Comparison of ENCODE assay signal across 4 cellular contexts in genomic region chr4:1514612-1515011, GRCh38.
TF ChIP-seq lines count a peak whose summit lies in the region.

No MANE protein-coding gene starts in this region.

TF ChIP-seq in HEK293, 187 proteins besides CTCF, POLR2A, EP300 and RAD21 (continues in another document):
- TF ChIP-seq ZBTB48 (tag by site-specific recombination; IDR thresholded peaks at IDR 0.05) (peak; percentile 23; the same call in 1 of the 2 replicates), ZNF513 (tag by site-specific recombination; IDR thresholded peaks at IDR 0.05) (peak; percentile 85), ZNF157 (tag by site-specific recombination; IDR thresholded peaks at IDR 0.05) (no peak), ZNF114 (tag by site-specific recombination; IDR thresholded peaks at IDR 0.05) (no peak), ZBTB10 (tag by site-specific recombination; IDR thresholded peaks at IDR 0.05) (no peak), SP2 (tag by site-specific recombination; IDR thresholded peaks at IDR 0.05) (no peak), ZBTB20 (tag by site-specific recombination; IDR thresholded peaks at IDR 0.05) (0 out of 2 replicates have a peak, but pooled peaks have one; percentile 18)

TF ChIP-seq in K562, 482 proteins besides CTCF, POLR2A, EP300 and RAD21:
- TF ChIP-seq ZNF740 (CRISPR knock-in tag; IDR thresholded peaks at IDR 0.05) (no peak), ZNF740 (tag; IDR thresholded peaks at IDR 0.05) (no peak), ATF1 (CRISPR knock-in tag; IDR thresholded peaks at IDR 0.05) (no peak), ATF1 (tag; IDR thresholded peaks at IDR 0.05) (0 out of 2 replicates have a peak, but pooled peaks have one; percentile 28)

TF ChIP-seq in H1, 55 proteins besides CTCF, POLR2A, EP300 and RAD21:
- TF ChIP-seq RFX5 (IDR thresholded peaks at IDR 0.05; ENCODE audit: borderline replicate concordance, low read depth, low read length), result no peak
- TF ChIP-seq SUZ12 (IDR thresholded peaks at IDR 0.05; ENCODE audit: low read length), result no peak
TF ChIP-seq in H1: peak in this region for 0.

TF ChIP-seq in GM12891, 5 proteins besides CTCF, POLR2A, EP300 and RAD21:
- TF ChIP-seq PAX5 (IDR thresholded peaks at IDR 0.05; ENCODE audit: insufficient read depth, low read length, severe bottlenecking) (no peak), SPI1 (IDR thresholded peaks at IDR 0.05; ENCODE audit: low read depth, low read length) (no peak), TAF1 (IDR thresholded peaks at IDR 0.05; ENCODE audit: low read depth, low read length) (no peak), POLR2AphosphoS5 (IDR thresholded peaks at IDR 0.05; ENCODE audit: low read depth, low read length) (no peak), POU2F2 (IDR thresholded peaks at IDR 0.05; ENCODE audit: low read depth, low read length) (no peak)
